ENCODE assay signal across 2 cellular contexts in genomic region chr20:2875690-2876203, GRCh38.
TF ChIP-seq lines count a peak whose summit lies in the region.

No MANE protein-coding gene starts in this region.

TF ChIP-seq in SK-N-SH treated with all-trans-retinoic acid at 6 μM for 48 hours, 23 proteins besides CTCF, POLR2A, EP300 and RAD21:
- TF ChIP-seq ZFP3 (CRISPR knock-in tag; IDR thresholded peaks at IDR 0.05) (peak; percentile 90), OSR1 (CRISPR knock-in tag; IDR thresholded peaks at IDR 0.05) (no peak)

TF ChIP-seq in SK-N-SH, 30 proteins besides CTCF, POLR2A, EP300 and RAD21:
- TF ChIP-seq YY1 (IDR thresholded peaks at IDR 0.05; ENCODE audit: low read depth): no peak
- TF ChIP-seq NFIC (IDR thresholded peaks at IDR 0.05; ENCODE audit: borderline replicate concordance): no peak
- TF ChIP-seq GABPA (IDR thresholded peaks at IDR 0.05; ENCODE audit: low read depth): no peak
- TF ChIP-seq CHD2 (IDR thresholded peaks at IDR 0.05; ENCODE audit: low read length, partially characterized antibody): no peak
- TF ChIP-seq MXI1 (IDR thresholded peaks at IDR 0.05; ENCODE audit: low read depth, low read length): no peak
- no peak for TF ChIP-seq FOXM1 (IDR thresholded peaks at IDR 0.05; ENCODE audit: low read depth)
- no peak for TF ChIP-seq IRF3 (IDR thresholded peaks at IDR 0.05; ENCODE audit: low read depth, low read length)
- no peak for TF ChIP-seq FOSL2 (IDR thresholded peaks at IDR 0.05; ENCODE audit: borderline replicate concordance, low read depth)
- TF ChIP-seq SMC3 (IDR thresholded peaks at IDR 0.05; ENCODE audit: low read depth, low read length): no peak
- no peak for TF ChIP-seq POLR2AphosphoS5 (IDR thresholded peaks at IDR 0.05; ENCODE audit: low read depth, low read length)
- no peak for TF ChIP-seq RCOR1 (IDR thresholded peaks at IDR 0.05; ENCODE audit: low read length)
- no peak for TF ChIP-seq JUND (IDR thresholded peaks at IDR 0.05)
- no peak for TF ChIP-seq ELF1 (IDR thresholded peaks at IDR 0.05)
- TF ChIP-seq TEAD4 (IDR thresholded peaks at IDR 0.05; ENCODE audit: borderline replicate concordance, insufficient read depth): no peak
- TF ChIP-seq MEF2A (IDR thresholded peaks at IDR 0.05; ENCODE audit: borderline replicate concordance, low read depth): no peak
- TF ChIP-seq NRF1 (IDR thresholded peaks at IDR 0.05; ENCODE audit: low read depth, low read length): no peak
- no peak for TF ChIP-seq PBX3 (IDR thresholded peaks at IDR 0.05)
TF ChIP-seq in SK-N-SH: peak in this region for 0.
